ENCODE assay signal across 12 cellular contexts in genomic region chr12:53725824-53726223, GRCh38. TPM values are rescaled to one million over a fixed set of nuclear protein-coding genes. Genes with fewer than 3 reads are reported as not detected.
DNase-seq lines count a peak whose midpoint lies in the region; ATAC-seq, FAIRE-seq and TF ChIP-seq lines count a peak whose summit lies in the region.
"Had no signal": no experiment of that assay in that cellular context is flagged by ENCODE, and none has a peak within 500 bp of the region (broad histone marks: within the 10 kb centered on the region; RNA-seq: fewer than 3 reads in every experiment).

No MANE protein-coding gene starts in this region.

- peaks cover 0 to 2% of the 10 kb centered on the region in 2 donors for H3K36me3 Mint-ChIP-seq in activated T-cell treated with anti-CD3 and anti-CD28 coated beads, Interleukin-2, amount 50 U/mL, for 72 hours (ENCODE audit: insufficient read depth in 2 of 2)
- H3K36me3 Mint-ChIP-seq in activated naive CD8-positive, alpha-beta T cell treated with anti-CD3 and anti-CD28 coated beads, Interleukin-2, amount 50 U/mL, for 24 hours (ENCODE audit: low read depth), result no peaks in the 10 kb centered on the region

- TF ChIP-seq CTCF in lower lobe of right lung (IDR thresholded peaks at IDR 0.05) (no peak), tibial artery (IDR thresholded peaks at IDR 0.05) (no peak)

- H3K36me3 ChIP-seq in lower lobe of right lung (peaks cover 43% of the 10 kb centered on the region), tibial artery (peaks cover 40 to 44% (median 40%) of the 10 kb centered on the region in 3 donors)
- H3K36me3 ChIP-seq in effector memory CD4-positive, alpha-beta T cell (ENCODE audit: control insufficient read depth, insufficient read depth, low read length), result peaks cover 40% of the 10 kb centered on the region

- H3K4me3 ChIP-seq in lower lobe of right lung (peak overlapping the region; percentile 75), tibial artery (peak overlapping the region; percentile 66 to 69)
- H3K4me3 ChIP-seq in effector memory CD4-positive, alpha-beta T cell (ENCODE audit: insufficient read depth, low read depth, low read length, poor library complexity, severe bottlenecking), result no peak overlapping the region

- H3K27ac ChIP-seq in lower lobe of right lung (no peak overlapping the region), tibial artery (peak overlapping the region in 1 of 2 donors; percentile 81)
- no peak overlapping the region for H3K27ac ChIP-seq in effector memory CD4-positive, alpha-beta T cell (ENCODE audit: insufficient read depth, low read length, poor library complexity, severe bottlenecking)
- H3K27ac ChIP-seq: cardiac muscle cell had no signal

- no peak for ATAC-seq in activated T-cell treated with anti-CD3 and anti-CD28 coated beads, Interleukin-2, amount 50 U/mL, for 72 hours (replicated peaks in 1 of 2)
- ATAC-seq in activated naive CD8-positive, alpha-beta T cell treated with anti-CD3 and anti-CD28 coated beads, Interleukin-2, amount 50 U/mL, for 24 hours, result no peak
- no peak for ATAC-seq in lower lobe of right lung
- no peak for ATAC-seq in HG03469 (IDR thresholded peaks at IDR 0.05; ENCODE audit: unreplicated experiment)

- H3K9me3 Mint-ChIP-seq in activated T-cell treated with anti-CD3 and anti-CD28 coated beads, Interleukin-2, amount 50 U/mL, for 72 hours, result no peaks in the 10 kb centered on the region
- H3K9me3 Mint-ChIP-seq in activated naive CD8-positive, alpha-beta T cell treated with anti-CD3 and anti-CD28 coated beads, Interleukin-2, amount 50 U/mL, for 24 hours, result no peaks in the 10 kb centered on the region

- no peak for TF ChIP-seq POLR2A in GM12891 (IDR thresholded peaks at IDR 0.05; ENCODE audit: low read depth, low read length)

- no peaks in the 10 kb centered on the region for H3K27me3 Mint-ChIP-seq in activated T-cell treated with anti-CD3 and anti-CD28 coated beads, Interleukin-2, amount 50 U/mL, for 72 hours (ENCODE audit: low read depth)
- H3K27me3 Mint-ChIP-seq in activated naive CD8-positive, alpha-beta T cell treated with anti-CD3 and anti-CD28 coated beads, Interleukin-2, amount 50 U/mL, for 24 hours, result no peaks in the 10 kb centered on the region

- H3K27me3 ChIP-seq in lower lobe of right lung (ENCODE audit: low read depth), result no peaks in the 10 kb centered on the region
- no peaks in the 10 kb centered on the region for H3K27me3 ChIP-seq in tibial artery
- H3K27me3 ChIP-seq in effector memory CD4-positive, alpha-beta T cell (replicated peaks; ENCODE audit: control insufficient read depth, insufficient read depth, low read length, poor library complexity, severe bottlenecking), result no peaks in the 10 kb centered on the region
- H3K27me3 ChIP-seq: cardiac muscle cell had no signal

- FAIRE-seq in GM12891 (lab: Jason Lieb, UNC), result no peak

- peaks cover 39% of the 10 kb centered on the region for H3K4me1 Mint-ChIP-seq in activated T-cell treated with anti-CD3 and anti-CD28 coated beads, Interleukin-2, amount 50 U/mL, for 72 hours (ENCODE audit: low read depth)
- peaks cover 22% of the 10 kb centered on the region for H3K4me1 Mint-ChIP-seq in activated naive CD8-positive, alpha-beta T cell treated with anti-CD3 and anti-CD28 coated beads, Interleukin-2, amount 50 U/mL, for 24 hours

- no peak for DNase-seq in activated T-cell treated with anti-CD3 and anti-CD28 coated beads, Interleukin-2, amount 50 U/mL, for 72 hours
- no peak for DNase-seq in activated T-cell treated with anti-CD3 and anti-CD28 coated beads, Interleukin-2, amount 50 U/mL, for 1 hour
- DNase-seq in activated naive CD8-positive, alpha-beta T cell treated with anti-CD3 and anti-CD28 coated beads, Interleukin-2, amount 50 U/mL, for 24 hours, result no peak
- DNase-seq in lower lobe of right lung (no peak), tibial artery (peak in 1 of 2 donors; percentile 55), GM12891 (ENCODE audit: insufficient read length, low spot score) (no peak)
- no peak for DNase-seq in effector memory CD4-positive, alpha-beta T cell
- DNase-seq: occipital lobe had no signal

- intact Hi-C loops in lower lobe of right lung (cut with DNase I) (no loop called here), tibial artery (cut with DNase I; ENCODE audit: low total_unique reads) (no loop called here)

- H3K9me3 ChIP-seq in lower lobe of right lung (no peaks in the 10 kb centered on the region), tibial artery (no peaks in the 10 kb centered on the region)
- no peaks in the 10 kb centered on the region for H3K9me3 ChIP-seq in effector memory CD4-positive, alpha-beta T cell (ENCODE audit: control insufficient read depth, low read length)

- H3K4me3 Mint-ChIP-seq in activated T-cell treated with anti-CD3 and anti-CD28 coated beads, Interleukin-2, amount 50 U/mL, for 72 hours, result peak overlapping the region; percentile 25 to 98
- H3K4me3 Mint-ChIP-seq in activated naive CD8-positive, alpha-beta T cell treated with anti-CD3 and anti-CD28 coated beads, Interleukin-2, amount 50 U/mL, for 24 hours, result peak overlapping the region; percentile 89

- H3K27ac Mint-ChIP-seq in activated T-cell treated with anti-CD3 and anti-CD28 coated beads, Interleukin-2, amount 50 U/mL, for 72 hours, result no peak overlapping the region
- H3K27ac Mint-ChIP-seq in activated naive CD8-positive, alpha-beta T cell treated with anti-CD3 and anti-CD28 coated beads, Interleukin-2, amount 50 U/mL, for 24 hours, result no peak overlapping the region

- H3K4me1 ChIP-seq in lower lobe of right lung, result peaks cover 26% of the 10 kb centered on the region
- peaks cover 0 to 32% (median 21%) of the 10 kb centered on the region in 4 donors for H3K4me1 ChIP-seq in tibial artery
- peaks cover 4% of the 10 kb centered on the region for H3K4me1 ChIP-seq in effector memory CD4-positive, alpha-beta T cell (ENCODE audit: control insufficient read depth, insufficient read depth, low read length, poor library complexity, severe bottlenecking)

TF ChIP-seq in GM12891, 5 proteins besides CTCF, POLR2A, EP300 and RAD21:
- TF ChIP-seq PAX5 (IDR thresholded peaks at IDR 0.05; ENCODE audit: insufficient read depth, low read length, severe bottlenecking) (no peak), SPI1 (IDR thresholded peaks at IDR 0.05; ENCODE audit: low read depth, low read length) (no peak), POU2F2 (IDR thresholded peaks at IDR 0.05; ENCODE audit: low read depth, low read length) (no peak), POLR2AphosphoS5 (IDR thresholded peaks at IDR 0.05; ENCODE audit: low read depth, low read length) (no peak), TAF1 (IDR thresholded peaks at IDR 0.05; ENCODE audit: low read depth, low read length) (no peak)

RNA-seq across cellular contexts. Expression of gene CALCOCO1, which starts 1.4 kb away (rescaled TPM):
- total RNA-seq in activated T-cell treated with anti-CD3 and anti-CD28 coated beads, Interleukin-2, amount 50 U/mL, for 72 hours, result 10 to 100 TPM; 60.1 to 71.3 TPM
- 212 TPM for total RNA-seq in lower lobe of right lung
- 28.4 TPM for polyA plus RNA-seq in GM12891 (2012; ENCODE audit: low read depth, missing spikeins)

RNA-seq across cellular contexts. Expression of gene CISTR, which starts 26.0 kb away (rescaled TPM):
- not detected for total RNA-seq in activated T-cell treated with anti-CD3 and anti-CD28 coated beads, Interleukin-2, amount 50 U/mL, for 72 hours
- not detected for total RNA-seq in lower lobe of right lung
- polyA plus RNA-seq in GM12891 (2012; ENCODE audit: low read depth, missing spikeins), result not detected
- total RNA-seq: cardiac muscle cell, LHCN-M2, occipital lobe, urinary bladder had no signal
- polyA plus RNA-seq: urinary bladder had no signal

RNA-seq across cellular contexts. Expression of gene ATP5MC2, which starts 49.9 kb away (rescaled TPM):
- 100 to 1,000 TPM; 349 to 440 TPM for total RNA-seq in activated T-cell treated with anti-CD3 and anti-CD28 coated beads, Interleukin-2, amount 50 U/mL, for 72 hours
- 264 TPM for total RNA-seq in lower lobe of right lung
- 655 TPM for polyA plus RNA-seq in GM12891 (2012; ENCODE audit: low read depth, missing spikeins)
